In genomic region chr6:108884211-108885059, GRCh38 we compare ENCODE assay signal across 1 cellular context.
TF ChIP-seq lines count a peak whose summit lies in the region.

No MANE protein-coding gene starts in this region.

TF ChIP-seq in GM23338, 12 proteins besides CTCF, POLR2A, EP300 and RAD21 (continued from another document):
- TF ChIP-seq POLR2AphosphoS5 (IDR thresholded peaks at IDR 0.05; ENCODE audit: low read depth) = no peak
- TF ChIP-seq JUNB (IDR thresholded peaks at IDR 0.05; ENCODE audit: unreplicated experiment) = no peak
- TF ChIP-seq ETS1 (IDR thresholded peaks at IDR 0.05) = no peak
- TF ChIP-seq, protein P1, sequence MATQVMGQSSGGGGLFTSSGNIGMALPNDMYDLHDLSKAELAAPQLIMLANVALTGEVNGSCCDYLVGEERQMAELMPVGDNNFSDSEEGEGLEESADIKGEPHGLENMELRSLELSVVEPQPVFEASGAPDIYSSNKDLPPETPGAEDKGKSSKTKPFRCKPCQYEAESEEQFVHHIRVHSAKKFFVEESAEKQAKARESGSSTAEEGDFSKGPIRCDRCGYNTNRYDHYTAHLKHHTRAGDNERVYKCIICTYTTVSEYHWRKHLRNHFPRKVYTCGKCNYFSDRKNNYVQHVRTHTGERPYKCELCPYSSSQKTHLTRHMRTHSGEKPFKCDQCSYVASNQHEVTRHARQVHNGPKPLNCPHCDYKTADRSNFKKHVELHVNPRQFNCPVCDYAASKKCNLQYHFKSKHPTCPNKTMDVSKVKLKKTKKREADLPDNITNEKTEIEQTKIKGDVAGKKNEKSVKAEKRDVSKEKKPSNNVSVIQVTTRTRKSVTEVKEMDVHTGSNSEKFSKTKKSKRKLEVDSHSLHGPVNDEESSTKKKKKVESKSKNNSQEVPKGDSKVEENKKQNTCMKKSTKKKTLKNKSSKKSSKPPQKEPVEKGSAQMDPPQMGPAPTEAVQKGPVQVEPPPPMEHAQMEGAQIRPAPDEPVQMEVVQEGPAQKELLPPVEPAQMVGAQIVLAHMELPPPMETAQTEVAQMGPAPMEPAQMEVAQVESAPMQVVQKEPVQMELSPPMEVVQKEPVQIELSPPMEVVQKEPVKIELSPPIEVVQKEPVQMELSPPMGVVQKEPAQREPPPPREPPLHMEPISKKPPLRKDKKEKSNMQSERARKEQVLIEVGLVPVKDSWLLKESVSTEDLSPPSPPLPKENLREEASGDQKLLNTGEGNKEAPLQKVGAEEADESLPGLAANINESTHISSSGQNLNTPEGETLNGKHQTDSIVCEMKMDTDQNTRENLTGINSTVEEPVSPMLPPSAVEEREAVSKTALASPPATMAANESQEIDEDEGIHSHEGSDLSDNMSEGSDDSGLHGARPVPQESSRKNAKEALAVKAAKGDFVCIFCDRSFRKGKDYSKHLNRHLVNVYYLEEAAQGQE (IDR thresholded peaks at IDR 0.05; ENCODE audit: unreplicated experiment) = no peak
